8 cellular contexts compared by ENCODE assay signal in the genomic region with DNA sequence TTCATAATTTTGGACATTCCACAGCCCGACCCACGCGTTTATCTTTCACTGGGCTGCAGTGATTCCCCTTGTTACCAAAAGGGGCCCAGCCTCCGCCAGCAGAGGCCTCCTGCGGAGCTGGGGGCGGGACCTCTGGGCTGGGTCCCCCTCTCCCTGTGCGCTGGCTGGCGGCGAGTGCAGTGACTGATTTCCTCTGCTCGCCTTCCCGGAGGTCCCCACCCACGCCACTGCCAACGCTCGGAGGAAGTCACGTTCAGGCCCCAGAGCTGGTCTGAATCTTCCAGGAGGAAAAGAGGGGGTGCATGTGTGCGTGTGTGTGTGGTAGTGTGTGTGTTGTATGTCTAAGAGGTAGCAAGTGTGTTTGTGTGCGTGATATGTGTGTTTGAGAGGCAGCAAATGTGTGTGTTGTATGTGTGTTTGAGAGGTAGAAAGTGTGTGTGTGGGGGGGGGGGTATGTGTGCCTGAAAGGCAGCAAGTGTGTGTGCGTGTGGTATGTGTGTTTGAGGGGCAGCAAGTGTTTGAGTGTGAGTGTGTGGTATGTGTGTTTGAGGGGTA. TPM values are rescaled to one million over a fixed set of nuclear protein-coding genes. Genes with fewer than 3 reads are reported as not detected.
DNase-seq lines count a peak whose midpoint lies in the region; ATAC-seq and TF ChIP-seq lines count a peak whose summit lies in the region.

No MANE protein-coding gene starts in this region.

- H3K4me1 ChIP-seq in psoas muscle = peaks cover 11% of the 10 kb centered on the region

- H3K27ac ChIP-seq in psoas muscle = peak overlapping the region; percentile 99

- peaks cover 49% of the 10 kb centered on the region for H3K27me3 Mint-ChIP-seq in type B pancreatic cell

- intact Hi-C loops in psoas muscle (cut with DNase I) = loop anchor here in 1 of 2 donors (5.0 kb wide), 1 partner anchor 34 kb away; the partner anchor contains the start of gene JAK1

- H3K36me3 Mint-ChIP-seq in type B pancreatic cell = peaks cover 7% of the 10 kb centered on the region

- H3K27me3 ChIP-seq in psoas muscle (ENCODE audit: insufficient read depth in 3 of 3, low read length in 2 of 3) = no peaks in the 10 kb centered on the region

- TF ChIP-seq CTCF in fibroblast of mammary gland (conservative IDR thresholded peaks at IDR 0.05; ENCODE audit: control insufficient read depth, insufficient read depth, low read depth, low read length) = no peak
- no peak for TF ChIP-seq CTCF in psoas muscle (IDR thresholded peaks at IDR 0.05)
- no peak for TF ChIP-seq CTCF in type B pancreatic cell (conservative IDR thresholded peaks at IDR 0.05)

- peak overlapping the region; percentile 74 for H3K4me3 Mint-ChIP-seq in type B pancreatic cell

- H3K4me3 ChIP-seq in fibroblast of mammary gland (ENCODE audit: control insufficient read depth, low read depth, low read length) = peak overlapping the region; percentile 23
- peak overlapping the region; percentile 84 for H3K4me3 ChIP-seq in psoas muscle

- H3K9me3 Mint-ChIP-seq in type B pancreatic cell = peaks cover 10% of the 10 kb centered on the region

- WGBS in psoas muscle, 3 donors = 56 to 71% (median 63%) methylated on average over 18 of the region's 18 CpGs

- DNase-seq in activated T-cell treated with anti-CD3 and anti-CD28 coated beads for 48 hours (ENCODE audit: low read depth) = peak; percentile 78
- peak; percentile 74 for DNase-seq in fibroblast of mammary gland (ENCODE audit: low read depth)
- DNase-seq in psoas muscle = peak; percentile 86 to 87
- no peak for DNase-seq in type B pancreatic cell (ENCODE audit: extremely low spot score, unreplicated experiment)
- no peak for DNase-seq in superior temporal gyrus (ENCODE audit: extremely low spot score)
- no peak for DNase-seq in epidermal melanocyte (ENCODE audit: insufficient read length, low spot score)

- peaks cover 14% of the 10 kb centered on the region for H3K4me1 Mint-ChIP-seq in type B pancreatic cell (ENCODE audit: unreplicated experiment)

- no peaks in the 10 kb centered on the region for H3K36me3 ChIP-seq in psoas muscle (ENCODE audit: insufficient read depth in 1 of 2, low read depth in 1 of 2)

- H3K27ac Mint-ChIP-seq in type B pancreatic cell = no peak overlapping the region

- ATAC-seq in HG02885 (IDR thresholded peaks at IDR 0.05; ENCODE audit: poor library complexity, unreplicated experiment) (peak; percentile 68), psoas muscle (peak in 1 of 4 donors; percentile 16), HG02623 (IDR thresholded peaks at IDR 0.05; ENCODE audit: unreplicated experiment) (no peak)

- peaks cover 6% of the 10 kb centered on the region for H3K9me3 ChIP-seq in psoas muscle

RNA-seq across cellular contexts. Expression of gene JAK1, which starts 35.0 kb away (rescaled TPM):
- 100 to 1,000 TPM; 101 to 137 (median 119) TPM for total RNA-seq in psoas muscle
- 10 to 100 TPM; 33.7 to 80.3 (median 34.0) TPM for polyA plus RNA-seq in psoas muscle
- total RNA-seq in type B pancreatic cell (ENCODE audit: low replicate concordance) = 54.8 and 57.2 TPM in 2 replicates

Comparison
In these comparisons a context has a peak if more than half of its experiments do, and no peak if none do; other contexts are left out.
1. DNase-seq: peak in activated T-cell treated with anti-CD3 and anti-CD28 coated beads for 48 hours (single experiment), fibroblast of mammary gland (single experiment) and psoas muscle (2 of 2); none in type B pancreatic cell (single experiment), superior temporal gyrus (single experiment) and epidermal melanocyte (single experiment).